In the genomic region with DNA sequence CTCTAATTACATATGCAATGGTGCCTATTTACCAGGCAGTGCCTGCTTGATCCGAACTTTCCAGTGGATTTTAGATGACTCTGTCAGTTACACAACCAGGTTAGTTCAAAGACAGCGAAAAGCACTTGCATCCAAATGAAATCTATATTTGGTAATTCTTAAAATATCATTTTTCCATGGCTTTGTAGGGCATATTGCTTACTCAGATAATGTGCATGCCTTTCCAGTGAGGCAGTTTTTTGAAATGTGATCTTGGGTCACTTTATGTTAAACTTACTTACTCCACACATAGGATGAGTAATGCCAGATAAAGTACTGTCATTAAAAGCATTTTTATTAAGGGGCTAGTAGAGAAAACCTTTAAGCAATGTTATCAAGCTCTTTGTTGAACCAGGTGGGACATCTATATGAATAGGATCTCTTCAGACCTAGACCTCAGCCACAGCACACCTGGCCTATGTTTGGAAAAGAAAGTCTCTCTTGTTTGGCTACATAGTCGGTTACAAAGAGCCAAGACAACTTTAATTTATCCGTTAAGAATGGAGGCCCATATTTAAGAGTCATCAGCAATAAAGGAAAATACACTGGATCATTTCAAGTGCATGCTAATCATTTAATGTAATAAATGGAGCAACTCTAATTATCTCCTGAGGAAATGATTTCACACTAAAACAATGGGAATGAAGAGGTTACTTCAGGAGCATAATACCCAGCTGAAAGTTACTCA, we compare ENCODE assay signal across 17 cellular contexts. TPM values are rescaled to one million over a fixed set of nuclear protein-coding genes. Genes with fewer than 3 reads are reported as not detected.
DNase-seq lines count a peak whose midpoint lies in the region; ATAC-seq, FAIRE-seq and TF ChIP-seq lines count a peak whose summit lies in the region.
"Had no signal": no experiment of that assay in that cellular context is flagged by ENCODE, and none has a peak within 500 bp of the region (broad histone marks: within the 10 kb centered on the region; RNA-seq: fewer than 3 reads in every experiment).

No MANE protein-coding gene starts in this region.

- H3K27me3 ChIP-seq in bronchial epithelial cell (ENCODE audit: control insufficient read depth, insufficient read depth, low read length), result peaks cover 5% of the 10 kb centered on the region
- no peaks in the 10 kb centered on the region for H3K27me3 ChIP-seq in mesendoderm (ENCODE audit: insufficient read depth, low read length, poor library complexity)
- no peaks in the 10 kb centered on the region for H3K27me3 ChIP-seq in naive thymus-derived CD4-positive, alpha-beta T cell (ENCODE audit: control insufficient read depth in 2 of 2, insufficient read depth in 2 of 2, low read length in 2 of 2)
- H3K27me3 ChIP-seq: gastrocnemius medialis had no signal

- CTCF ChIA-PET in naive thymus-derived CD4-positive, alpha-beta T cell (lab: Charles Lee), result no interaction called here

- no peak overlapping the region for H3K27ac ChIP-seq in mesendoderm (ENCODE audit: low read depth, low read length)
- no peak overlapping the region for H3K27ac ChIP-seq in naive thymus-derived CD4-positive, alpha-beta T cell (ENCODE audit: low read depth, low read length)
- H3K27ac ChIP-seq: gastrocnemius medialis, neutrophil had no signal

- no peak overlapping the region for H3K18ac ChIP-seq in mesendoderm (ENCODE audit: low read length)

- TF ChIP-seq CTCF in AG10803 (conservative IDR thresholded peaks at IDR 0.05; ENCODE audit: low read length), result no peak
- TF ChIP-seq CTCF in bronchial epithelial cell (IDR thresholded peaks at IDR 0.05; ENCODE audit: insufficient read depth, low read length, severe bottlenecking), result no peak

- H3K4me3 ChIP-seq in AG10803 (ENCODE audit: low read length), result no peak overlapping the region
- H3K4me3 ChIP-seq in bronchial epithelial cell (ENCODE audit: low read depth, low read length), result no peak overlapping the region
- H3K4me3 ChIP-seq in mesendoderm (ENCODE audit: low read length), result no peak overlapping the region
- no peak overlapping the region for H3K4me3 ChIP-seq in naive thymus-derived CD4-positive, alpha-beta T cell (ENCODE audit: low read length)
- H3K4me3 ChIP-seq: gastrocnemius medialis had no signal

- no peak overlapping the region for H2BK15ac ChIP-seq in mesendoderm (replicated peaks; ENCODE audit: low read depth)

- ATAC-seq in HG03095 (IDR thresholded peaks at IDR 0.05; ENCODE audit: unreplicated experiment) (no peak), HG03442 (IDR thresholded peaks at IDR 0.05; ENCODE audit: unreplicated experiment) (no peak)
- no peak for ATAC-seq in naive thymus-derived CD4-positive, alpha-beta T cell
- ATAC-seq: activated CD4-positive, CD25-positive, alpha-beta regulatory T cell treated with anti-CD3 and anti-CD28 coated beads, Interleukin-2, amount 50 U/mL, for 24 hours; gastrocnemius medialis; left lobe of liver had no signal

- no peak overlapping the region for H3K4me3 Mint-ChIP-seq in immature natural killer cell
- no peak overlapping the region for H3K4me3 Mint-ChIP-seq in naive thymus-derived CD4-positive, alpha-beta T cell
- H3K4me3 Mint-ChIP-seq: CD4-positive, alpha-beta T cell; IgD-negative memory B cell had no signal

- POLR2A ChIA-PET in naive thymus-derived CD4-positive, alpha-beta T cell (lab: Charles Lee), result no interaction called here

- H2BK120ac ChIP-seq in mesendoderm (ENCODE audit: low read depth, low read length), result no peak overlapping the region

- H3K79me2 ChIP-seq in mesendoderm (ENCODE audit: control insufficient read depth, insufficient read depth, low read length), result no peaks in the 10 kb centered on the region

- H3K4me1 ChIP-seq in mesendoderm (ENCODE audit: control insufficient read depth, low read depth, low read length), result no peaks in the 10 kb centered on the region
- no peaks in the 10 kb centered on the region for H3K4me1 ChIP-seq in naive thymus-derived CD4-positive, alpha-beta T cell (ENCODE audit: control insufficient read depth in 2 of 2, insufficient read depth in 2 of 2, low read length in 2 of 2)
- H3K4me1 ChIP-seq: gastrocnemius medialis had no signal

- no CpG with 5 or more reads among the region's 4 CpGs for WGBS in mesendoderm (ENCODE audit: extremely low coverage, insufficient coverage, low lambda C conversion rate)

- H3K9me3 Mint-ChIP-seq in immature natural killer cell, result no peaks in the 10 kb centered on the region
- H3K9me3 Mint-ChIP-seq in naive thymus-derived CD4-positive, alpha-beta T cell, result no peaks in the 10 kb centered on the region
- H3K9me3 Mint-ChIP-seq: CD4-positive, alpha-beta T cell; IgD-negative memory B cell had no signal

- no peak overlapping the region for H2AK5ac ChIP-seq in mesendoderm (ENCODE audit: low read length)

- H3K56ac ChIP-seq in mesendoderm (ENCODE audit: low read length), result no peak overlapping the region

- H3K4ac ChIP-seq in mesendoderm (ENCODE audit: low read depth, low read length), result no peak overlapping the region

- no peak overlapping the region for H3K27ac Mint-ChIP-seq in immature natural killer cell
- no peak overlapping the region for H3K27ac Mint-ChIP-seq in naive thymus-derived CD4-positive, alpha-beta T cell
- H3K27ac Mint-ChIP-seq: CD4-positive, alpha-beta T cell; IgD-negative memory B cell had no signal

- no peaks in the 10 kb centered on the region for H3K9me3 ChIP-seq in naive thymus-derived CD4-positive, alpha-beta T cell (ENCODE audit: control insufficient read depth in 2 of 3, low read length in 3 of 3)
- H3K9me3 ChIP-seq: gastrocnemius medialis, neutrophil had no signal

- H3K36me3 Mint-ChIP-seq in immature natural killer cell, result no peaks in the 10 kb centered on the region
- H3K36me3 Mint-ChIP-seq in naive thymus-derived CD4-positive, alpha-beta T cell, result no peaks in the 10 kb centered on the region
- H3K36me3 Mint-ChIP-seq: IgD-negative memory B cell had no signal

- no peak overlapping the region for H4K5ac ChIP-seq in mesendoderm (ENCODE audit: low read length)

- intact Hi-C loops in naive thymus-derived CD4-positive, alpha-beta T cell (cut with micrococcal nuclease), result no loop called here

- no peaks in the 10 kb centered on the region for H3K79me1 ChIP-seq in mesendoderm (ENCODE audit: low read length)

- H3K4me2 ChIP-seq in mesendoderm (ENCODE audit: low read length), result no peak overlapping the region

- H3K36me3 ChIP-seq in bronchial epithelial cell (ENCODE audit: control insufficient read depth, insufficient read depth, low read length), result no peaks in the 10 kb centered on the region
- H3K36me3 ChIP-seq in mesendoderm (ENCODE audit: control insufficient read depth, insufficient read depth, low read length), result no peaks in the 10 kb centered on the region
- no peaks in the 10 kb centered on the region for H3K36me3 ChIP-seq in naive thymus-derived CD4-positive, alpha-beta T cell (ENCODE audit: control insufficient read depth in 2 of 3, insufficient read depth in 3 of 3, low read length in 3 of 3)
- H3K36me3 ChIP-seq: gastrocnemius medialis, neutrophil had no signal

- no peak overlapping the region for H3K9ac ChIP-seq in mesendoderm (ENCODE audit: low read length)

- FAIRE-seq in bronchial epithelial cell (lab: Jason Lieb, UNC), result no peak

- no peak overlapping the region for H2BK5ac ChIP-seq in mesendoderm (ENCODE audit: low read length)

- no peaks in the 10 kb centered on the region for H3K27me3 Mint-ChIP-seq in immature natural killer cell (ENCODE audit: low read depth in 3 of 3)
- peaks cover 0 to 21% (median 15%) of the 10 kb centered on the region in 5 donors for H3K27me3 Mint-ChIP-seq in naive thymus-derived CD4-positive, alpha-beta T cell

- H4K8ac ChIP-seq in mesendoderm (ENCODE audit: low read depth, low read length), result no peak overlapping the region

- no peaks in the 10 kb centered on the region for H3K4me1 Mint-ChIP-seq in immature natural killer cell
- no peaks in the 10 kb centered on the region for H3K4me1 Mint-ChIP-seq in naive thymus-derived CD4-positive, alpha-beta T cell

- DNase-seq in AG10803 (ENCODE audit: low read depth), result peak; percentile 66
- peak; percentile 66 for DNase-seq in M059J (ENCODE audit: low read depth)
- peak; percentile 79 for DNase-seq in bronchial epithelial cell (ENCODE audit: low read depth)
- DNase-seq in mesendoderm, result peak; percentile 18
- DNase-seq in immature natural killer cell, result no peak
- no peak for DNase-seq in naive thymus-derived CD4-positive, alpha-beta T cell
- DNase-seq: activated T-cell treated with anti-CD3 and anti-CD28 coated beads, Interleukin-2, amount 50 U/mL, for 1 hour; CD4-positive, alpha-beta T cell; gastrocnemius medialis; NCI-H1436 had no signal

- no peak overlapping the region for H3K23ac ChIP-seq in mesendoderm (ENCODE audit: low read length)

RNA-seq across cellular contexts. Expression of gene TMCO5A, which starts 56.4 kb away (rescaled TPM):
- not detected in 2 replicates for total RNA-seq in M059J (2014; rRNA removed; shearing (Covaris generic))
- total RNA-seq in bronchial epithelial cell, result not detected in 2 replicates
- not detected for polyA plus RNA-seq in mesendoderm (2013, experiment 1 of 2)
- polyA plus RNA-seq in mesendoderm (2013, experiment 2 of 2), result not detected
- not detected for polyA plus RNA-seq in immature natural killer cell
- total RNA-seq in naive thymus-derived CD4-positive, alpha-beta T cell, result not detected
- polyA plus RNA-seq in naive thymus-derived CD4-positive, alpha-beta T cell, result not detected
- total RNA-seq: cardiac septum; CD4-positive, alpha-beta T cell; gastrocnemius medialis; left lobe of liver had no signal
- polyA plus RNA-seq: IgD-negative memory B cell had no signal

Comparison
In these comparisons a context has a peak if more than half of its experiments do, and no peak if none do; other contexts are left out.
1. DNase-seq: peak in AG10803 (single experiment), M059J (single experiment), bronchial epithelial cell (single experiment) and mesendoderm (single experiment); none in immature natural killer cell (0 of 3) and naive thymus-derived CD4-positive, alpha-beta T cell (0 of 9).